In the genomic region with DNA sequence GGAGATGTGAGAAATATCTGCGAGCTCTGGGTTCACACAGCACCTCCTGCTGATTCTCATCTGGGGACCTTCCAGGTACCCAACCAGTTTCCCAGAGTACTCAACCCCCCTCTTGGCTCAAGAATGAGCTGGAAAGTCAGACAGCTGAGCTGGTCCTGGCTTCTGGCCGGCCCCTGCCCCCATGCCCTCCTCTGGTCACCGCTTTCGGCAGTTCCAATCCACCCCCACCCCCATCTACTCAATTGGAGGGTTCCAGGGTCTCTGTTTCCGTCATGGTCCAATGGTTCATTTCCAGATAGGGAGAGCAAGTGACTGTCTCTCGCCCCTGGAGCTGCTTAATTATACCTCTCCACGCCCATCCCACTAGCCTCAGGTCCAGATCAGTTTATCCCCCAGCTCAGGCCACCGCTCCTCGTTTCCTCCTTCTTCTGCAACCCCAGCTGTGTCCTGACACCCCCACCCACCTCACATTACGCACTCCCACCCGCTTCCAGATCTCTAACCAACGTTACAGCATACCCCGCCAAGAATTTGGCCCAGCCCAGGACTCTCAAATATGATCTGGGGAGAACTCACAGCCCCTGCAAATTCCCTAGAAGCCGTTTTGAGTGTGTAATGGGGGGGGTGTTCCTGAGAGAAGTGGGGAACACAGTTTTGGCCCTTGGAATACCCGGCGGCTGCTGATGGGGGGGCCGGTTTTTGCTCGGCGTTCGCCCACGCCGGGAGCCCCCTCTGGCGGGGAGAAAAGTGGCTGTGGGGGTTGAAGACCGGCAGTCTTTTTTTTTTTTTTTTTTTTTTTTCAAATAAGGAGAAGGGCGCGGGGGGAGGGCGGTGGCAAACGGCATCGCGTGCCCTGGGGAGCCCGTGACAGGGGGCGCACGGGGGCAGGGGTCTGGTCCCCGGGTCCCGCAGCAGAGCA, we compare ENCODE assay signal across 8 cellular contexts. TPM values are rescaled to one million over a fixed set of nuclear protein-coding genes. Genes with fewer than 3 reads are reported as not detected.
DNase-seq lines count a peak whose midpoint lies in the region; ATAC-seq, FAIRE-seq and TF ChIP-seq lines count a peak whose summit lies in the region.

No MANE protein-coding gene starts in this region.

- TF ChIP-seq POLR2A in spleen (IDR thresholded peaks at IDR 0.05) (no peak), H54 (IDR thresholded peaks at IDR 0.05; ENCODE audit: low read depth, low read length) (no peak)

- 2 to 4% (median 3%) methylated on average over 26 to 35 of the region's 35 CpGs for WGBS in spleen, 5 donors

- no peak overlapping the region for H3K27ac ChIP-seq in CD4-positive, alpha-beta T cell (ENCODE audit: low read depth, low read length)
- H3K27ac ChIP-seq in spleen, result no peak overlapping the region

- intact Hi-C loops in CD4-positive, alpha-beta T cell (cut with DNase I, micrococcal nuclease), result loop anchor here in 1 of 2 experiments (5.0 kb wide), 1 partner anchor 149 kb away; the partner anchor contains the start of genes CDKN2D and KRI1
- intact Hi-C loops in spleen (cut with DNase I; ENCODE audit: low total_unique reads), result no loop called here

- peaks cover 48% of the 10 kb centered on the region for H3K4me1 Mint-ChIP-seq in CD4-positive, alpha-beta T cell (ENCODE audit: low read depth)
- peaks cover 77% of the 10 kb centered on the region for H3K4me1 Mint-ChIP-seq in activated CD4-positive, alpha-beta memory T cell treated with anti-CD3 and anti-CD28 coated beads, Interleukin-2, amount 10 ng/mL, durations not matched to agents 7 days and 5 days

- no peaks in the 10 kb centered on the region for H3K36me3 ChIP-seq in spleen

- no peak for ATAC-seq in CD4-positive, alpha-beta T cell (ENCODE audit: poor library complexity)
- no peak for ATAC-seq in HG02588 (IDR thresholded peaks at IDR 0.05; ENCODE audit: unreplicated experiment)

- no peak for DNase-seq in CD4-positive, alpha-beta T cell
- DNase-seq in HFF-Myc (ENCODE audit: extremely low read depth, low read depth), result no peak
- DNase-seq in activated CD4-positive, alpha-beta memory T cell treated with anti-CD3 and anti-CD28 coated beads, Interleukin-2, amount 10 ng/mL, durations not matched to agents 7 days and 5 days, result no peak
- peak; percentile 50 for DNase-seq in left kidney (ENCODE audit: low read depth, low spot score)
- DNase-seq in spleen, result no peak
- no peak for DNase-seq in NCI-H1105 treated with DMSO at 0.1 percent for 48 hours (lab: John Stamatoyannopoulos, UW)
- DNase-seq in H54 (ENCODE audit: insufficient read length, low spot score), result no peak

- no peak for FAIRE-seq in H54 (lab: Jason Lieb, UNC)

- peak overlapping the region; percentile 97 for H3K4me3 ChIP-seq in HFF-Myc (replicated peaks; ENCODE audit: low read depth, low read length)
- peak overlapping the region in 1 of 8 donors; percentile 64 for H3K4me3 ChIP-seq in spleen

- peak overlapping the region; percentile 44 for H3K4me3 Mint-ChIP-seq in CD4-positive, alpha-beta T cell
- H3K4me3 Mint-ChIP-seq in activated CD4-positive, alpha-beta memory T cell treated with anti-CD3 and anti-CD28 coated beads, Interleukin-2, amount 10 ng/mL, durations not matched to agents 7 days and 5 days, result peak overlapping the region; percentile 82

- H3K27me3 ChIP-seq in CD4-positive, alpha-beta T cell (ENCODE audit: control insufficient read depth, insufficient read depth, low read length), result peaks cover 63% of the 10 kb centered on the region
- peaks cover 9 to 76% (median 69%) of the 10 kb centered on the region in 7 donors for H3K27me3 ChIP-seq in spleen (replicated peaks in 1 of 7)

- peak overlapping the region; percentile 57 for H3K27ac Mint-ChIP-seq in CD4-positive, alpha-beta T cell
- H3K27ac Mint-ChIP-seq in activated CD4-positive, alpha-beta memory T cell treated with anti-CD3 and anti-CD28 coated beads, Interleukin-2, amount 10 ng/mL, durations not matched to agents 7 days and 5 days, result peak overlapping the region; percentile 61

- peaks cover 60% of the 10 kb centered on the region for H3K27me3 Mint-ChIP-seq in CD4-positive, alpha-beta T cell
- H3K27me3 Mint-ChIP-seq in activated CD4-positive, alpha-beta memory T cell treated with anti-CD3 and anti-CD28 coated beads, Interleukin-2, amount 10 ng/mL, durations not matched to agents 7 days and 5 days, result peaks cover 27% of the 10 kb centered on the region

- H3K4me1 ChIP-seq in spleen, result peaks cover 29 to 84% (median 63%) of the 10 kb centered on the region in 6 donors

- POLR2A ChIA-PET in CD4-positive, alpha-beta T cell (lab: Charles Lee), result interaction anchor here (1.0 to 5.3 kb wide), 5 partner anchors 14 to 344 kb away, joined by 3 to 27 read pairs (median 4); partner anchors contain the start of genes CDC37 and ICAM1
- POLR2A ChIA-PET in activated CD4-positive, alpha-beta memory T cell treated with anti-CD3 and anti-CD28 coated beads, Interleukin-2, amount 10 ng/mL, durations not matched to agents 7 days and 5 days (lab: Charles Lee), result interaction anchor here (1.0 to 27.4 kb wide), 7 partner anchors 6 to 148 kb away, joined by 3 to 780 read pairs (median 4); partner anchors contain the start of genes CDC37, ICAM1, PDE4A and RAVER1

- no peaks in the 10 kb centered on the region for H3K9me3 Mint-ChIP-seq in CD4-positive, alpha-beta T cell
- no peaks in the 10 kb centered on the region for H3K9me3 Mint-ChIP-seq in activated CD4-positive, alpha-beta memory T cell treated with anti-CD3 and anti-CD28 coated beads, Interleukin-2, amount 10 ng/mL, durations not matched to agents 7 days and 5 days

- CTCF ChIA-PET in CD4-positive, alpha-beta T cell (lab: Charles Lee), result interaction anchor here (3.6 to 6.8 kb wide), 2 partner anchors 9 to 14 kb away, joined by 47 to 129 read pairs; partner anchors contain the start of gene CDC37
- CTCF ChIA-PET in activated CD4-positive, alpha-beta memory T cell treated with anti-CD3 and anti-CD28 coated beads, Interleukin-2, amount 10 ng/mL, durations not matched to agents 7 days and 5 days (lab: Charles Lee), result interaction anchor here (0.6 to 22.3 kb wide), 9 partner anchors 4 to 446 kb away, joined by 3 to 707 read pairs (median 4); partner anchors contain the start of genes CDC37 and PDE4A

- H3K9me3 ChIP-seq in CD4-positive, alpha-beta T cell (ENCODE audit: control insufficient read depth, low read length), result no peaks in the 10 kb centered on the region
- H3K9me3 ChIP-seq in spleen, result peaks cover 0 to 7% (median 0%) of the 10 kb centered on the region in 8 donors

- no peak for TF ChIP-seq CTCF in CD4-positive, alpha-beta T cell (IDR thresholded peaks at IDR 0.05)
- no peak for TF ChIP-seq CTCF in HFF-Myc (IDR thresholded peaks at IDR 0.05; ENCODE audit: low read depth, low read length, missing control alignments)
- no peak for TF ChIP-seq CTCF in spleen (IDR thresholded peaks at IDR 0.05 in 8 of 11, conservative IDR thresholded peaks at IDR 0.05 in 3 of 11)

- H3K36me3 Mint-ChIP-seq in CD4-positive, alpha-beta T cell (ENCODE audit: low read depth), result peaks cover 5% of the 10 kb centered on the region
- H3K36me3 Mint-ChIP-seq in activated CD4-positive, alpha-beta memory T cell treated with anti-CD3 and anti-CD28 coated beads, Interleukin-2, amount 10 ng/mL, durations not matched to agents 7 days and 5 days (ENCODE audit: low read depth), result peaks cover 30% of the 10 kb centered on the region

RNA-seq across cellular contexts. Expression of gene PDE4A, which starts 1.8 kb away (rescaled TPM):
- total RNA-seq in CD4-positive, alpha-beta T cell, result 1 to 10 TPM; 1.5 to 2.1 TPM
- total RNA-seq in activated CD4-positive, alpha-beta memory T cell treated with anti-CD3 and anti-CD28 coated beads, Interleukin-2, amount 10 ng/mL, durations not matched to agents 7 days and 5 days, result 10 to 100 TPM; 56.2 to 58.1 TPM
- 10 to 100 TPM; 12.0 to 17.3 (median 13.3) TPM for total RNA-seq in spleen
- polyA plus RNA-seq in spleen, result 1 to 10 TPM; 2.1 to 4.4 (median 3.2) TPM

RNA-seq across cellular contexts. Expression of gene CDC37, which starts 15.2 kb away (rescaled TPM):
- 100 to 1,000 TPM; 162 to 164 TPM for total RNA-seq in CD4-positive, alpha-beta T cell
- total RNA-seq in activated CD4-positive, alpha-beta memory T cell treated with anti-CD3 and anti-CD28 coated beads, Interleukin-2, amount 10 ng/mL, durations not matched to agents 7 days and 5 days, result 100 to 1,000 TPM; 239 to 244 TPM
- 100 to 1,000 TPM; 131 to 186 (median 150) TPM for total RNA-seq in spleen
- 100 to 1,000 TPM; 142 to 387 (median 251) TPM for polyA plus RNA-seq in spleen

RNA-seq across cellular contexts. Expression of gene TYK2, which starts 38.2 kb away (rescaled TPM):
- total RNA-seq in CD4-positive, alpha-beta T cell, result 100 to 1,000 TPM; 229 to 253 TPM
- 100 to 1,000 TPM; 226 to 243 TPM for total RNA-seq in activated CD4-positive, alpha-beta memory T cell treated with anti-CD3 and anti-CD28 coated beads, Interleukin-2, amount 10 ng/mL, durations not matched to agents 7 days and 5 days
- total RNA-seq in spleen, result 100 to 1,000 TPM; 208 to 299 (median 246) TPM
- 100 to 1,000 TPM; 159 to 422 (median 257) TPM for polyA plus RNA-seq in spleen

Comparison
In these comparisons a context has a peak if more than half of its experiments do, and no peak if none do; other contexts are left out.
1. RNA of gene PDE4A, which starts 1.8 kb away (total RNA-seq): 56.2 to 58.1 TPM in activated CD4-positive, alpha-beta memory T cell treated with anti-CD3 and anti-CD28 coated beads, Interleukin-2, amount 10 ng/mL, durations not matched to agents 7 days and 5 days and 12.0 to 17.3 TPM in spleen; 1.5 to 2.1 TPM in CD4-positive, alpha-beta T cell; every median in the first group is over 4 times any median in the second.